Comparison of ENCODE assay signal across 8 cellular contexts in genomic region chr14:91156142-91156666, GRCh38. TPM values are rescaled to one million over a fixed set of nuclear protein-coding genes. Genes with fewer than 3 reads are reported as not detected.
DNase-seq lines count a peak whose midpoint lies in the region; ATAC-seq and TF ChIP-seq lines count a peak whose summit lies in the region.
"Not testable (repeated sequence)": the region's sequence is repeated elsewhere in the genome, so short reads cannot be mapped to it uniquely, and the experiment has no call there.

No MANE protein-coding gene starts in this region.

- DNase-seq in Caco-2 (peak; percentile 46 to 56), NCI-H748 (lab: John Stamatoyannopoulos, UW; ENCODE audit: unreplicated experiment) (peak; percentile 19), posterior vena cava (ENCODE audit: low spot score) (peak; percentile 22)
- not testable (repeated sequence) for DNase-seq in activated naive CD4-positive, alpha-beta T cell treated with anti-CD3 and anti-CD28 coated beads, Interleukin-2, amount 10 ng/mL, durations not matched to agents 7 days and 5 days; left ventricle myocardium inferior; left colon; right lobe of liver; transverse colon

- not testable (repeated sequence) for H3K27me3 Mint-ChIP-seq in Caco-2 (ENCODE audit: insufficient read depth, unreplicated experiment); activated naive CD4-positive, alpha-beta T cell treated with anti-CD3 and anti-CD28 coated beads, Interleukin-2, amount 10 ng/mL, durations not matched to agents 7 days and 5 days

- TF ChIP-seq POLR2A in right lobe of liver (IDR thresholded peaks at IDR 0.05); transverse colon (IDR thresholded peaks at IDR 0.05): not testable (repeated sequence)

- H3K4me1 ChIP-seq in Caco-2 (peaks cover 61% of the 10 kb centered on the region), left ventricle myocardium inferior (peaks cover 52% of the 10 kb centered on the region), right lobe of liver (peaks cover 0 to 68% (median 12%) of the 10 kb centered on the region in 4 donors), transverse colon (peaks cover 25 to 64% (median 55%) of the 10 kb centered on the region in 4 donors)

- H3K36me3 Mint-ChIP-seq in Caco-2 (ENCODE audit: insufficient read depth, unreplicated experiment), result peaks cover 48% of the 10 kb centered on the region
- H3K36me3 Mint-ChIP-seq in activated naive CD4-positive, alpha-beta T cell treated with anti-CD3 and anti-CD28 coated beads, Interleukin-2, amount 10 ng/mL, durations not matched to agents 7 days and 5 days, result peaks cover 49% of the 10 kb centered on the region

- peak overlapping the region; percentile 57 for H3K4me3 Mint-ChIP-seq in Caco-2 (ENCODE audit: unreplicated experiment)
- not testable (repeated sequence) for H3K4me3 Mint-ChIP-seq in activated naive CD4-positive, alpha-beta T cell treated with anti-CD3 and anti-CD28 coated beads, Interleukin-2, amount 10 ng/mL, durations not matched to agents 7 days and 5 days

- H3K9me3 Mint-ChIP-seq in Caco-2 (ENCODE audit: unreplicated experiment); activated naive CD4-positive, alpha-beta T cell treated with anti-CD3 and anti-CD28 coated beads, Interleukin-2, amount 10 ng/mL, durations not matched to agents 7 days and 5 days: not testable (repeated sequence)

- CTCF ChIA-PET in Caco-2 (lab: Charles Lee), result interaction anchor here (0.7 kb wide), 1 partner anchor 96 kb away, joined by 3 read pairs; the partner anchor contains the start of gene RPS6KA5
- CTCF ChIA-PET in activated naive CD4-positive, alpha-beta T cell treated with anti-CD3 and anti-CD28 coated beads, Interleukin-2, amount 10 ng/mL, durations not matched to agents 7 days and 5 days (lab: Charles Lee), result not testable (repeated sequence)

- WGBS in right lobe of liver (ENCODE audit: insufficient coverage, low coverage, low lambda C conversion rate, missing lambda C conversion rate), result 77% methylated on average over 4 of the region's 9 CpGs
- 55 to 67% methylated on average over 4 to 9 of the region's 9 CpGs for WGBS in transverse colon (ENCODE audit: low coverage in 1 of 2), 2 donors

- H3K4me1 Mint-ChIP-seq in Caco-2 (ENCODE audit: low read depth, unreplicated experiment), result peaks cover 44% of the 10 kb centered on the region
- H3K4me1 Mint-ChIP-seq in activated naive CD4-positive, alpha-beta T cell treated with anti-CD3 and anti-CD28 coated beads, Interleukin-2, amount 10 ng/mL, durations not matched to agents 7 days and 5 days, result peaks cover 11% of the 10 kb centered on the region

- POLR2A ChIA-PET in Caco-2 (lab: Charles Lee), result not testable (repeated sequence)

- not testable (repeated sequence) for TF ChIP-seq EP300 in transverse colon (IDR thresholded peaks at IDR 0.05; ENCODE audit: low read depth)

- intact Hi-C loops in Caco-2 (cut with micrococcal nuclease; ENCODE audit: unreplicated experiment), result loop anchor here (2.0 kb wide), 1 partner anchor 41 kb away; the partner anchor contains the start of gene DGLUCY
- intact Hi-C loops in left ventricle myocardium inferior (cut with micrococcal nuclease); left colon (cut with DNase I, micrococcal nuclease); right lobe of liver (cut with DNase I); posterior vena cava (cut with DNase I); transverse colon (cut with DNase I; ENCODE audit: low total_unique reads): not testable (repeated sequence)

- in situ Hi-C loops in transverse colon (cut with MboI; ENCODE audit: low pct_ligation_motif_present in 1 of 4, low pct_unique_long_range_greater_than_20kb in 1 of 4, low sequenced_read_pairs in 3 of 4), result not testable (repeated sequence)

- H3K27ac Mint-ChIP-seq in Caco-2 (ENCODE audit: unreplicated experiment), result peak overlapping the region; percentile 94
- peak overlapping the region; percentile 5 for H3K27ac Mint-ChIP-seq in activated naive CD4-positive, alpha-beta T cell treated with anti-CD3 and anti-CD28 coated beads, Interleukin-2, amount 10 ng/mL, durations not matched to agents 7 days and 5 days

- H3K27ac ChIP-seq in left ventricle myocardium inferior (replicated peaks) (peak overlapping the region; percentile 75), right lobe of liver (peak overlapping the region in 2 of 3 donors; percentile 50 to 73), transverse colon (peak overlapping the region; percentile 75 to 83 (median 78))

- not testable (repeated sequence) for H3K9me3 ChIP-seq in Caco-2; left ventricle myocardium inferior (replicated peaks); right lobe of liver; transverse colon

- not testable (repeated sequence) for H3K27me3 ChIP-seq in Caco-2 (replicated peaks; ENCODE audit: control insufficient read depth, insufficient read depth, low read length); left ventricle myocardium inferior (ENCODE audit: low read depth); right lobe of liver; transverse colon

- ATAC-seq in left colon (peak; percentile 25), right lobe of liver (peak; percentile 56 to 76 (median 68))

- H3K4me3 ChIP-seq in Caco-2 (ENCODE audit: low read depth, low read length); left ventricle myocardium inferior; right lobe of liver; transverse colon: not testable (repeated sequence)

- not testable (repeated sequence) for BruUV-seq in Caco-2 (replicated peaks; lab: Mats Ljungman, UMichigan)

- not testable (repeated sequence) for H3K36me3 ChIP-seq in Caco-2 (ENCODE audit: control insufficient read depth, insufficient read depth, low read length)
- H3K36me3 ChIP-seq in left ventricle myocardium inferior (peaks cover 53% of the 10 kb centered on the region), right lobe of liver (peaks cover 0 to 16% (median 4%) of the 10 kb centered on the region in 4 donors), transverse colon (peaks cover 0 to 21% (median 9%) of the 10 kb centered on the region in 4 donors)

- TF ChIP-seq CTCF in Caco-2 (IDR thresholded peaks at IDR 0.05; ENCODE audit: insufficient read depth in 1 of 2, low read depth in 1 of 2, low read length in 1 of 2, severe bottlenecking in 1 of 2, unreplicated experiment in 1 of 2); left ventricle myocardium inferior (IDR thresholded peaks at IDR 0.05; ENCODE audit: borderline replicate concordance); right lobe of liver (IDR thresholded peaks at IDR 0.05); transverse colon (IDR thresholded peaks at IDR 0.05): not testable (repeated sequence)

RNA-seq across cellular contexts. Expression of gene DGLUCY, which starts 42.3 kb away (rescaled TPM):
- 47.8 and 54.8 TPM in 2 replicates for total RNA-seq in Caco-2 (2022)
- total RNA-seq in left ventricle myocardium inferior, result 220 TPM
- total RNA-seq in left colon, result 100 to 1,000 TPM in 1 of 2 donors, 10 to 100 TPM in 1; 98.7 to 107 TPM
- total RNA-seq in right lobe of liver, result 10 to 100 TPM; 26.7 to 55.6 (median 39.8) TPM
- total RNA-seq in posterior vena cava, result 10 to 100 TPM; 36.2 to 44.4 TPM
- 100 to 1,000 TPM in 2 of 4 donors, 10 to 100 TPM in 2; 62.1 to 229 (median 102) TPM for total RNA-seq in transverse colon
